17 cellular contexts compared by ENCODE assay signal in the genomic region with DNA sequence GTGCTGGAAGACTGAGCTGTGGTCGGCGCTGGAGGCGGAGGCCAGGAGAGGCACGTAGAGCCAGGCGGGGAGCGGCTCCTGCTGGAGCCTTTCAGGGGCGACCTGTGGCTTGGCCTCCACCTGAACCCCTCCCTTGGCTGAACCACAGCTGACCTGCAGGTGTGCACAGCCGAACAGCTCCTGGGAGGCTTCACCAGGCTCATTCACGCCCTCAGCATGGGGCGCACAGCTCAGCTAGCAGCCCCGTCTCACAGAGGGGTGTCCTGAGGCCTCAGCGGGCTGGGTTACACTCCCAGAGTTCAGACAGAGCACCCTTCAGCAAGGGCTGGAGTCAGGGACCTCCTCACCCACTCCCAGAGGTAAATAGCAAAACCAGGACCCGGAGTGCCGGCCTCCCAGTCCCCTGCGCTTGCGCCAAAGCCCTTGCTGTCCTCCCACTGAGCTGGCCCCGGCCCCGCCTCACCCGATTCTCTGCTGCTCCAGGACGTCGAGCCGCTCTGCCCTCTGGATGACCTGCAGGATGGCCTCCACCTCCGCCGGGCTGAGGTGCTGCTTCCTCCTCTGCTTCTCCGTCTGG. TPM values are rescaled to one million over a fixed set of nuclear protein-coding genes. Genes with fewer than 3 reads are reported as not detected.
DNase-seq lines count a peak whose midpoint lies in the region; ATAC-seq and TF ChIP-seq lines count a peak whose summit lies in the region.
"Had no signal": no experiment of that assay in that cellular context is flagged by ENCODE, and none has a peak within 500 bp of the region (broad histone marks: within the 10 kb centered on the region; RNA-seq: fewer than 3 reads in every experiment).

No MANE protein-coding gene starts in this region.

- H2AFZ ChIP-seq in hepatocyte (no peak overlapping the region), neural progenitor cell (replicated peaks) (peak overlapping the region; percentile 57)

- H3K9me3 ChIP-seq in hepatocyte (ENCODE audit: low read depth) (no peaks in the 10 kb centered on the region), neural progenitor cell (ENCODE audit: low read depth) (no peaks in the 10 kb centered on the region)

- no peak overlapping the region for H3K9ac ChIP-seq in neural progenitor cell

- H3K4me1 ChIP-seq in hepatocyte (ENCODE audit: insufficient read depth) (peaks cover 6% of the 10 kb centered on the region), neural progenitor cell (peaks cover 26% of the 10 kb centered on the region)

- no peak for TF ChIP-seq EP300 in Ishikawa (IDR thresholded peaks at IDR 0.05; ENCODE audit: borderline replicate concordance)

- peaks cover 18% of the 10 kb centered on the region for H3K27me3 Mint-ChIP-seq in neural progenitor cell (ENCODE audit: insufficient read depth, low read depth)
- H3K27me3 Mint-ChIP-seq in activated CD8-positive, alpha-beta T cell treated with anti-CD3 and anti-CD28 coated beads for 36 hours = no peaks in the 10 kb centered on the region
- H3K27me3 Mint-ChIP-seq: activated naive CD4-positive, alpha-beta T cell treated with anti-CD3 and anti-CD28 coated beads, Interleukin-2, amount 50 U/mL, for 24 hours; natural killer cell treated with Interleukin-12 subunit alpha and Interleukin-12 subunit beta and Interleukin-15 and Interleukin-18, amount 100 ng/mL, for 72 hours had no signal

- TF ChIP-seq CTCF in hepatocyte (IDR thresholded peaks at IDR 0.05; ENCODE audit: poor library complexity) (no peak), neural progenitor cell (IDR thresholded peaks at IDR 0.05) (no peak)
- TF ChIP-seq CTCF in activated CD8-positive, alpha-beta T cell treated with anti-CD3 and anti-CD28 coated beads for 36 hours (IDR thresholded peaks at IDR 0.05) = no peak

- peaks cover 11% of the 10 kb centered on the region for H3K36me3 Mint-ChIP-seq in neural progenitor cell
- no peaks in the 10 kb centered on the region for H3K36me3 Mint-ChIP-seq in activated CD8-positive, alpha-beta T cell treated with anti-CD3 and anti-CD28 coated beads for 36 hours (ENCODE audit: low read depth)

- H4K20me1 ChIP-seq in hepatocyte (ENCODE audit: insufficient read depth, poor library complexity, severe bottlenecking) (no peaks in the 10 kb centered on the region), neural progenitor cell (ENCODE audit: low read depth) (peaks cover 5% of the 10 kb centered on the region)

- no peak overlapping the region for H3K4me3 ChIP-seq in hepatocyte
- peak overlapping the region; percentile 22 for H3K4me3 ChIP-seq in neural progenitor cell

- H3F3A ChIP-seq in neural progenitor cell (ENCODE audit: low read depth) = peaks cover 6% of the 10 kb centered on the region

- POLR2A ChIA-PET in activated CD8-positive, alpha-beta T cell treated with anti-CD3 and anti-CD28 coated beads for 36 hours (lab: Charles Lee) = no interaction called here

- peaks cover 29% of the 10 kb centered on the region for H3K4me1 Mint-ChIP-seq in neural progenitor cell
- no peaks in the 10 kb centered on the region for H3K4me1 Mint-ChIP-seq in activated CD8-positive, alpha-beta T cell treated with anti-CD3 and anti-CD28 coated beads for 36 hours (ENCODE audit: low read depth)
- H3K4me1 Mint-ChIP-seq: activated naive CD4-positive, alpha-beta T cell treated with anti-CD3 and anti-CD28 coated beads, Interleukin-2, amount 50 U/mL, for 24 hours; memory B cell had no signal

- no peaks in the 10 kb centered on the region for H3K27me3 ChIP-seq in hepatocyte
- no peaks in the 10 kb centered on the region for H3K27me3 ChIP-seq in neural progenitor cell

- no peak overlapping the region for H3K4me3 Mint-ChIP-seq in neural progenitor cell
- H3K4me3 Mint-ChIP-seq in activated CD8-positive, alpha-beta T cell treated with anti-CD3 and anti-CD28 coated beads for 36 hours = no peak overlapping the region
- H3K4me3 Mint-ChIP-seq: activated naive CD4-positive, alpha-beta T cell treated with anti-CD3 and anti-CD28 coated beads, Interleukin-2, amount 50 U/mL, for 24 hours; memory B cell; natural killer cell treated with Interleukin-12 subunit alpha and Interleukin-12 subunit beta and Interleukin-15 and Interleukin-18, amount 100 ng/mL, for 72 hours had no signal

- 35% methylated on average over 25 of the region's 25 CpGs for WGBS in hepatocyte (ENCODE audit: low lambda C conversion rate, missing lambda C conversion rate)

- no peak for ATAC-seq in activated CD8-positive, alpha-beta T cell treated with anti-CD3 and anti-CD28 coated beads for 36 hours

- TF ChIP-seq RAD21 in Ishikawa (IDR thresholded peaks at IDR 0.05; ENCODE audit: low read depth) = no peak

- no peaks in the 10 kb centered on the region for H3K9me2 ChIP-seq in hepatocyte (replicated peaks; ENCODE audit: insufficient read depth)

- H3K36me3 ChIP-seq in hepatocyte (replicated peaks; ENCODE audit: insufficient read depth, low read depth) (no peaks in the 10 kb centered on the region), neural progenitor cell (no peaks in the 10 kb centered on the region)

- H3K27ac Mint-ChIP-seq in neural progenitor cell = no peak overlapping the region
- no peak overlapping the region for H3K27ac Mint-ChIP-seq in activated CD8-positive, alpha-beta T cell treated with anti-CD3 and anti-CD28 coated beads for 36 hours
- H3K27ac Mint-ChIP-seq: activated naive CD4-positive, alpha-beta T cell treated with anti-CD3 and anti-CD28 coated beads, Interleukin-2, amount 50 U/mL, for 24 hours; memory B cell; natural killer cell treated with Interleukin-12 subunit alpha and Interleukin-12 subunit beta and Interleukin-15 and Interleukin-18, amount 100 ng/mL, for 72 hours had no signal

- DNase-seq in ELF-1 (ENCODE audit: low read depth, low spot score) = peak; percentile 67
- DNase-seq in hepatocyte (ENCODE audit: low spot score) = peak; percentile 70
- DNase-seq in neural progenitor cell (ENCODE audit: low spot score) = peak; percentile 84
- DNase-seq in DMS114 treated with DMSO at 0.1 percent for 48 hours (lab: John Stamatoyannopoulos, UW; ENCODE audit: unreplicated experiment) = no peak
- DNase-seq in activated CD8-positive, alpha-beta T cell treated with anti-CD3 and anti-CD28 coated beads for 36 hours = no peak
- no peak for DNase-seq in NCI-H2227 treated with DMSO at 0.1 percent for 48 hours (lab: John Stamatoyannopoulos, UW)
- no peak for DNase-seq in T-helper 2 cell
- DNase-seq: activated CD4-positive, alpha-beta T cell treated with anti-CD3 and anti-CD28 coated beads for 4 hours; EL; NCI-H1436 treated with DMSO at 0.1 percent for 48 hours; NCI-H446 treated with DMSO at 0.1 percent for 48 hours; T-helper 9 cell had no signal

- H3K27ac ChIP-seq in hepatocyte (no peak overlapping the region), neural progenitor cell (no peak overlapping the region)
- H3K27ac ChIP-seq: HL-60 had no signal

- H3K9me3 Mint-ChIP-seq in neural progenitor cell = peaks cover 25% of the 10 kb centered on the region
- H3K9me3 Mint-ChIP-seq in activated CD8-positive, alpha-beta T cell treated with anti-CD3 and anti-CD28 coated beads for 36 hours = no peaks in the 10 kb centered on the region
- H3K9me3 Mint-ChIP-seq: activated naive CD4-positive, alpha-beta T cell treated with anti-CD3 and anti-CD28 coated beads, Interleukin-2, amount 50 U/mL, for 24 hours; natural killer cell treated with Interleukin-12 subunit alpha and Interleukin-12 subunit beta and Interleukin-15 and Interleukin-18, amount 100 ng/mL, for 72 hours had no signal

- H3K79me2 ChIP-seq in hepatocyte (no peaks in the 10 kb centered on the region), neural progenitor cell (ENCODE audit: low read depth) (no peaks in the 10 kb centered on the region)

- peak overlapping the region; percentile 59 for H3K4me2 ChIP-seq in hepatocyte
- H3K4me2 ChIP-seq in neural progenitor cell = peak overlapping the region; percentile 69

- intact Hi-C loops in activated CD8-positive, alpha-beta T cell treated with anti-CD3 and anti-CD28 coated beads for 36 hours (cut with micrococcal nuclease) = no loop called here

- CTCF ChIA-PET in activated CD8-positive, alpha-beta T cell treated with anti-CD3 and anti-CD28 coated beads for 36 hours (lab: Charles Lee) = no interaction called here

TF ChIP-seq in Ishikawa, 13 proteins besides CTCF, POLR2A, EP300 and RAD21:
- TF ChIP-seq, protein P1, sequence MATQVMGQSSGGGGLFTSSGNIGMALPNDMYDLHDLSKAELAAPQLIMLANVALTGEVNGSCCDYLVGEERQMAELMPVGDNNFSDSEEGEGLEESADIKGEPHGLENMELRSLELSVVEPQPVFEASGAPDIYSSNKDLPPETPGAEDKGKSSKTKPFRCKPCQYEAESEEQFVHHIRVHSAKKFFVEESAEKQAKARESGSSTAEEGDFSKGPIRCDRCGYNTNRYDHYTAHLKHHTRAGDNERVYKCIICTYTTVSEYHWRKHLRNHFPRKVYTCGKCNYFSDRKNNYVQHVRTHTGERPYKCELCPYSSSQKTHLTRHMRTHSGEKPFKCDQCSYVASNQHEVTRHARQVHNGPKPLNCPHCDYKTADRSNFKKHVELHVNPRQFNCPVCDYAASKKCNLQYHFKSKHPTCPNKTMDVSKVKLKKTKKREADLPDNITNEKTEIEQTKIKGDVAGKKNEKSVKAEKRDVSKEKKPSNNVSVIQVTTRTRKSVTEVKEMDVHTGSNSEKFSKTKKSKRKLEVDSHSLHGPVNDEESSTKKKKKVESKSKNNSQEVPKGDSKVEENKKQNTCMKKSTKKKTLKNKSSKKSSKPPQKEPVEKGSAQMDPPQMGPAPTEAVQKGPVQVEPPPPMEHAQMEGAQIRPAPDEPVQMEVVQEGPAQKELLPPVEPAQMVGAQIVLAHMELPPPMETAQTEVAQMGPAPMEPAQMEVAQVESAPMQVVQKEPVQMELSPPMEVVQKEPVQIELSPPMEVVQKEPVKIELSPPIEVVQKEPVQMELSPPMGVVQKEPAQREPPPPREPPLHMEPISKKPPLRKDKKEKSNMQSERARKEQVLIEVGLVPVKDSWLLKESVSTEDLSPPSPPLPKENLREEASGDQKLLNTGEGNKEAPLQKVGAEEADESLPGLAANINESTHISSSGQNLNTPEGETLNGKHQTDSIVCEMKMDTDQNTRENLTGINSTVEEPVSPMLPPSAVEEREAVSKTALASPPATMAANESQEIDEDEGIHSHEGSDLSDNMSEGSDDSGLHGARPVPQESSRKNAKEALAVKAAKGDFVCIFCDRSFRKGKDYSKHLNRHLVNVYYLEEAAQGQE (IDR thresholded peaks at IDR 0.05; ENCODE audit: low read depth) = no peak
- 0 out of 2 replicates have a peak, but pooled peaks have one; percentile 11 for TF ChIP-seq TCF12 (IDR thresholded peaks at IDR 0.05; ENCODE audit: low read depth)
- peak; percentile 35; the same call in 1 of the 2 replicates for TF ChIP-seq TAF1 (IDR thresholded peaks at IDR 0.05; ENCODE audit: low read depth)

RNA-seq across cellular contexts. Expression of a gene that starts 31.7 kb away (rescaled TPM):
- total RNA-seq in hepatocyte (7.0 and 10.2 TPM in 2 replicates), neural progenitor cell (ENCODE audit: low replicate concordance) (7.5 TPM in 2 replicates)
- 7.6 and 12.0 TPM in 2 replicates for polyA plus RNA-seq in hepatocyte
- total RNA-seq in activated CD8-positive, alpha-beta T cell treated with anti-CD3 and anti-CD28 coated beads for 36 hours = 1 to 10 TPM in 1 of 2 experiments, under 1 TPM in 1; 0.72 to 1.1 TPM

Comparison
In these comparisons a context has a peak if more than half of its experiments do, and no peak if none do; other contexts are left out.
1. DNase-seq: peak in ELF-1 (single experiment), hepatocyte (single experiment) and neural progenitor cell (single experiment); none in DMS114 treated with DMSO at 0.1 percent for 48 hours (single experiment), activated CD8-positive, alpha-beta T cell treated with anti-CD3 and anti-CD28 coated beads for 36 hours (single experiment), NCI-H2227 treated with DMSO at 0.1 percent for 48 hours (single experiment) and T-helper 2 cell (0 of 5).